1 cellular context compared by ENCODE assay signal in genomic region chr1:16440480-16441311, GRCh38.
TF ChIP-seq lines count a peak whose summit lies in the region.

Gene NECAP2, plus strand, starts transcription at chr1:16440724. Its CDS starts 38 bp downstream, at chr1:16440762.

TF ChIP-seq in HEK293, 187 proteins besides CTCF, POLR2A, EP300 and RAD21 (continued from another document and continues in another):
- TF ChIP-seq PRDM4 (tag by site-specific recombination; IDR thresholded peaks at IDR 0.05) = peak; percentile 24; the same call in 1 of the 2 replicates
- peak; percentile 69 for TF ChIP-seq ZSCAN5A (tag by site-specific recombination; IDR thresholded peaks at IDR 0.05)
- no peak for TF ChIP-seq ZNF280C (tag by site-specific recombination; IDR thresholded peaks at IDR 0.05)
- peak; percentile 73; the same call in 1 of the 2 replicates for TF ChIP-seq BCL11A (tag by site-specific recombination; IDR thresholded peaks at IDR 0.05; ENCODE audit: low read depth)
- TF ChIP-seq ZNF248 (tag by site-specific recombination; IDR thresholded peaks at IDR 0.05) = no peak
- no peak for TF ChIP-seq ZNF555 (tag by site-specific recombination; conservative IDR thresholded peaks at IDR 0.05)
- TF ChIP-seq TCF7L2 (IDR thresholded peaks at IDR 0.05; ENCODE audit: borderline replicate concordance, low read depth, low read length) = no peak
- TF ChIP-seq ZSCAN4 (tag by site-specific recombination; IDR thresholded peaks at IDR 0.05) = 0 out of 2 replicates have a peak, but pooled peaks have one; percentile 41
- no peak for TF ChIP-seq ZFHX2 (tag by site-specific recombination; conservative IDR thresholded peaks at IDR 0.05)
- TF ChIP-seq ZNF747 (tag by site-specific recombination; IDR thresholded peaks at IDR 0.05) = no peak
- TF ChIP-seq ZNF2 (tag by site-specific recombination; IDR thresholded peaks at IDR 0.05) = peak; percentile 90
- TF ChIP-seq ZNF394 (tag by site-specific recombination; IDR thresholded peaks at IDR 0.05; ENCODE audit: borderline replicate concordance) = peak; percentile 100
- TF ChIP-seq KLF9 (tag by site-specific recombination; IDR thresholded peaks at IDR 0.05; ENCODE audit: low read depth) = peak; percentile 99
- no peak for TF ChIP-seq ZNF19 (tag by site-specific recombination; IDR thresholded peaks at IDR 0.05; ENCODE audit: low read depth)
- TF ChIP-seq ZNF223 (tag by site-specific recombination; IDR thresholded peaks at IDR 0.05) = no peak
- TF ChIP-seq ZNF600 (tag by site-specific recombination; IDR thresholded peaks at IDR 0.05) = 0 out of 2 replicates have a peak, but pooled peaks have one; percentile 47
- TF ChIP-seq ZNF704 (tag by site-specific recombination; IDR thresholded peaks at IDR 0.05) = no peak
- no peak for TF ChIP-seq ZNF155 (tag by site-specific recombination; IDR thresholded peaks at IDR 0.05)
- TF ChIP-seq BCL11B (tag by site-specific recombination; IDR thresholded peaks at IDR 0.05; ENCODE audit: low read depth) = peak; percentile 71; the same call in 1 of the 2 replicates
- TF ChIP-seq ZNF114 (tag by site-specific recombination; IDR thresholded peaks at IDR 0.05) = no peak
- peak; percentile 97 for TF ChIP-seq ZNF660 (tag by site-specific recombination; IDR thresholded peaks at IDR 0.05)
- TF ChIP-seq ZNF449 (tag by site-specific recombination; IDR thresholded peaks at IDR 0.05) = 0 out of 2 replicates have a peak, but pooled peaks have one; percentile 26
- TF ChIP-seq TSHZ1 (tag by site-specific recombination; IDR thresholded peaks at IDR 0.05; ENCODE audit: borderline replicate concordance) = peak; percentile 11; the same call in 1 of the 2 replicates
- TF ChIP-seq PRDM10 (tag by site-specific recombination; IDR thresholded peaks at IDR 0.05) = peak; percentile 66; the same call in 1 of the 2 replicates
- peak; percentile 89 for TF ChIP-seq ZFP69B (tag by site-specific recombination; IDR thresholded peaks at IDR 0.05)
- TF ChIP-seq ZNF677 (tag by site-specific recombination; IDR thresholded peaks at IDR 0.05) = no peak
- no peak for TF ChIP-seq ELK4 (IDR thresholded peaks at IDR 0.05; ENCODE audit: borderline replicate concordance, low read depth, low read length)
- TF ChIP-seq ZNF792 (tag by site-specific recombination; IDR thresholded peaks at IDR 0.05) = no peak
- peak; percentile 93 for TF ChIP-seq ZNF324 (tag by site-specific recombination; IDR thresholded peaks at IDR 0.05)
- peak; percentile 66 for TF ChIP-seq YY2 (tag by site-specific recombination; IDR thresholded peaks at IDR 0.05)
- TF ChIP-seq PRDM6 (tag by site-specific recombination; IDR thresholded peaks at IDR 0.05) = no peak
- no peak for TF ChIP-seq ZNF426 (tag by site-specific recombination; IDR thresholded peaks at IDR 0.05)
- no peak for TF ChIP-seq ZNF830 (tag by site-specific recombination; IDR thresholded peaks at IDR 0.05; ENCODE audit: low read depth)
- no peak for TF ChIP-seq HOXC10 (CRISPR knock-in tag; IDR thresholded peaks at IDR 0.05)
- no peak for TF ChIP-seq ZNF664 (tag by site-specific recombination; IDR thresholded peaks at IDR 0.05)
- TF ChIP-seq ZFP37 (tag by site-specific recombination; IDR thresholded peaks at IDR 0.05) = 0 out of 2 replicates have a peak, but pooled peaks have one; percentile 88
- TF ChIP-seq ZNF837 (tag by site-specific recombination; IDR thresholded peaks at IDR 0.05) = no peak
- peak; percentile 65; the same call in 1 of the 2 replicates for TF ChIP-seq ZNF580 (tag by site-specific recombination; IDR thresholded peaks at IDR 0.05)
